ENCODE assay signal across 17 cellular contexts in genomic region chr11:31421840-31422239, GRCh38. TPM values are rescaled to one million over a fixed set of nuclear protein-coding genes. Genes with fewer than 3 reads are reported as not detected.
"Had no signal": no experiment of that assay in that cellular context is flagged by ENCODE, and none has a peak within 500 bp of the region (broad histone marks: within the 10 kb centered on the region; RNA-seq: fewer than 3 reads in every experiment).

No MANE protein-coding gene starts in this region.

- H3K27ac Mint-ChIP-seq: activated CD4-positive, alpha-beta T cell treated with anti-CD3 and anti-CD28 coated beads for 36 hours; activated naive CD8-positive, alpha-beta T cell; activated T-helper 1 cell treated with anti-CD3 and anti-CD28 coated beads, Interleukin-12 subunit alpha, Interleukin-12 subunit beta, Interleukin-2, Interleukin-4 antibody, amounts not matched to agents 30 ng/mL and 10 ng/mL and 1 ng/mL, durations not matched to agents 14 hours and 24 hours and 36 hours; dendritic cell treated with granulocyte-macrophage colony-stimulating factor and Interleukin-4, amounts not matched to agents 40 ng/mL and 50 ng/mL, for 4 days; nephron; progenitor cell of endocrine pancreas; T-helper 2 cell treated with Interferon-gamma antibody and Interleukin-4, amounts not matched to agents 5 μg/mL and 100 μg/mL, for 36 hours had no signal

- H3K4me1 ChIP-seq: tibial nerve, uterus had no signal

- ATAC-seq: activated CD4-positive, alpha-beta T cell treated with anti-CD3 and anti-CD28 coated beads for 36 hours; left lobe of liver; stimulated activated naive CD8-positive, alpha-beta T cell treated with anti-CD3 and anti-CD28 coated beads, Interleukin-15, Interleukin-2, amounts not matched to agents 100 U/mL and 50 U/mL, for 24 hours had no signal

- H3K4me1 Mint-ChIP-seq: activated CD4-positive, alpha-beta T cell treated with anti-CD3 and anti-CD28 coated beads for 36 hours; nephron had no signal

- H3K27me3 Mint-ChIP-seq: activated CD4-positive, alpha-beta T cell treated with anti-CD3 and anti-CD28 coated beads for 36 hours; activated naive CD8-positive, alpha-beta T cell; dendritic cell treated with granulocyte-macrophage colony-stimulating factor and Interleukin-4, amounts not matched to agents 40 ng/mL and 50 ng/mL, for 4 days; progenitor cell of endocrine pancreas had no signal

- H3K9me3 ChIP-seq: tibial nerve, uterus had no signal

- H3K9me3 Mint-ChIP-seq: activated T-helper 1 cell treated with anti-CD3 and anti-CD28 coated beads, Interleukin-12 subunit alpha, Interleukin-12 subunit beta, Interleukin-2, Interleukin-4 antibody, amounts not matched to agents 30 ng/mL and 10 ng/mL and 1 ng/mL, durations not matched to agents 14 hours and 24 hours and 36 hours; dendritic cell treated with granulocyte-macrophage colony-stimulating factor and Interleukin-4, amounts not matched to agents 40 ng/mL and 50 ng/mL, for 4 days; nephron; T-helper 2 cell treated with Interferon-gamma antibody and Interleukin-4, amounts not matched to agents 5 μg/mL and 100 μg/mL, for 36 hours had no signal

- H3K27ac ChIP-seq: tibial nerve, uterus had no signal

- H3K27me3 ChIP-seq: tibial nerve, uterus had no signal

- H3K4me3 Mint-ChIP-seq: activated CD4-positive, alpha-beta T cell treated with anti-CD3 and anti-CD28 coated beads for 36 hours; activated naive CD8-positive, alpha-beta T cell; activated T-helper 1 cell treated with anti-CD3 and anti-CD28 coated beads, Interleukin-12 subunit alpha, Interleukin-12 subunit beta, Interleukin-2, Interleukin-4 antibody, amounts not matched to agents 30 ng/mL and 10 ng/mL and 1 ng/mL, durations not matched to agents 14 hours and 24 hours and 36 hours; dendritic cell treated with granulocyte-macrophage colony-stimulating factor and Interleukin-4, amounts not matched to agents 40 ng/mL and 50 ng/mL, for 4 days; nephron; T-helper 2 cell treated with Interferon-gamma antibody and Interleukin-4, amounts not matched to agents 5 μg/mL and 100 μg/mL, for 36 hours had no signal

- H3K4me3 ChIP-seq: lung, tibial nerve, uterus had no signal

- DNase-seq: activated CD4-positive, alpha-beta T cell treated with anti-CD3 and anti-CD28 coated beads for 36 hours; activated CD4-positive, alpha-beta T cell treated with anti-CD3 and anti-CD28 coated beads, Interleukin-2, amount 50 U/mL, for 48 hours; activated gamma-delta T cell treated with Interleukin-2 at 50 U/mL for 16 hours; activated T-cell treated with anti-CD3 and anti-CD28 coated beads for 4 hours; effector memory CD4-positive, alpha-beta T cell; midbrain; stimulated activated naive CD8-positive, alpha-beta T cell treated with anti-CD3 and anti-CD28 coated beads, Interleukin-15, Interleukin-2, amounts not matched to agents 100 U/mL and 50 U/mL, for 24 hours; uterus had no signal

- H3K36me3 ChIP-seq: tibial nerve, uterus had no signal

RNA-seq across cellular contexts. Expression of gene DCDC1, which starts 52.3 kb away (rescaled TPM):
- total RNA-seq: activated T-helper 1 cell treated with anti-CD3 and anti-CD28 coated beads, Interleukin-12 subunit alpha, Interleukin-12 subunit beta, Interleukin-2, Interleukin-4 antibody, amounts not matched to agents 30 ng/mL and 10 ng/mL and 1 ng/mL, durations not matched to agents 14 hours and 24 hours and 36 hours had no signal
